9 cellular contexts compared by ENCODE assay signal in genomic region chr12:124513297-124513867, GRCh38. TPM values are rescaled to one million over a fixed set of nuclear protein-coding genes. Genes with fewer than 3 reads are reported as not detected.
DNase-seq lines count a peak whose midpoint lies in the region; ATAC-seq and TF ChIP-seq lines count a peak whose summit lies in the region.
"Had no signal": no experiment of that assay in that cellular context is flagged by ENCODE, and none has a peak within 500 bp of the region (broad histone marks: within the 10 kb centered on the region; RNA-seq: fewer than 3 reads in every experiment).

No MANE protein-coding gene starts in this region.

- BruUV-seq in A673 (replicated peaks; lab: Mats Ljungman, UMichigan) (no TSS peak), PC-9 (replicated peaks; lab: Mats Ljungman, UMichigan) (no TSS peak)

- H3K36me3 ChIP-seq in A673 (ENCODE audit: insufficient read depth, low read length, poor library complexity, severe bottlenecking) (no peaks in the 10 kb centered on the region), PC-9 (ENCODE audit: low read depth) (0 out of 2 replicates have a peak, but pooled peaks cover 5% of the 10 kb centered on the region), neural progenitor cell (no peaks in the 10 kb centered on the region)

- no peak overlapping the region for H3K4me3 ChIP-seq in A673 (ENCODE audit: low read depth, low read length, poor library complexity, severe bottlenecking)
- H3K4me3 ChIP-seq in PC-9, result peak overlapping the region; percentile 39; the same call in 1 of the 2 replicates
- H3K4me3 ChIP-seq in neural progenitor cell, result no peak overlapping the region

- H3K9ac ChIP-seq in neural progenitor cell, result no peak overlapping the region

- intact Hi-C loops in A673 (cut with micrococcal nuclease; ENCODE audit: unreplicated experiment) (no loop called here), PC-9 (cut with micrococcal nuclease; ENCODE audit: unreplicated experiment) (loop anchor here (2.0 to 10.0 kb wide), 5 partner anchors 53 to 539 kb away; partner anchors contain the start of genes CCDC92, NCOR2, UBC and ZNF664)

- H3K9me3 Mint-ChIP-seq in neural progenitor cell, result no peaks in the 10 kb centered on the region

- CTCF ChIA-PET in A673 (lab: Charles Lee), result no interaction called here
- CTCF ChIA-PET in PC-9 (lab: Charles Lee), result interaction anchor here (0.7 kb wide), 1 partner anchor 13 kb away, joined by 3 read pairs; no protein-coding TSS in a partner anchor

- no peak for DNase-seq in A673 (ENCODE audit: low spot score)
- DNase-seq in PC-9, result no peak
- no peak for DNase-seq in epithelial cell of prostate (ENCODE audit: low read depth, low spot score)
- DNase-seq in neural progenitor cell (ENCODE audit: low spot score), result peak; percentile 52
- no peak for DNase-seq in Ammon's horn (ENCODE audit: low spot score)
- DNase-seq: cortex of kidney had no signal

- peaks cover 66% of the 10 kb centered on the region for H3K4me1 Mint-ChIP-seq in neural progenitor cell

- POLR2A ChIA-PET in A673 (lab: Charles Lee; ENCODE audit: low non-redundant PET) (interaction anchor here (0.7 kb wide), 1 partner anchor 357 kb away, joined by 4 read pairs; no protein-coding TSS in a partner anchor), PC-9 (lab: Charles Lee; ENCODE audit: unreplicated experiment) (no interaction called here)

- ATAC-seq in HG02623 (IDR thresholded peaks at IDR 0.05; ENCODE audit: unreplicated experiment), result no peak
- no peak for ATAC-seq in HG02870 (IDR thresholded peaks at IDR 0.05; ENCODE audit: unreplicated experiment)
- ATAC-seq in GM18517 (IDR thresholded peaks at IDR 0.05; ENCODE audit: unreplicated experiment), result no peak

- H2AFZ ChIP-seq in PC-9 (no peak overlapping the region), neural progenitor cell (replicated peaks) (no peak overlapping the region)

- peaks cover 10% of the 10 kb centered on the region for H3K36me3 Mint-ChIP-seq in neural progenitor cell

- H4K20me1 ChIP-seq in PC-9 (ENCODE audit: insufficient read depth), result peaks cover 26% of the 10 kb centered on the region
- H4K20me1 ChIP-seq in neural progenitor cell (ENCODE audit: low read depth), result peaks cover 71% of the 10 kb centered on the region

- peaks cover 61% of the 10 kb centered on the region for H3K4me1 ChIP-seq in A673 (ENCODE audit: insufficient read depth, low read length, poor library complexity, severe bottlenecking)
- peaks cover 78% of the 10 kb centered on the region for H3K4me1 ChIP-seq in PC-9 (replicated peaks; ENCODE audit: insufficient read depth)
- peaks cover 51% of the 10 kb centered on the region for H3K4me1 ChIP-seq in neural progenitor cell

- H3K9me3 ChIP-seq in A673 (ENCODE audit: low read depth, low read length, poor library complexity, severe bottlenecking) (no peaks in the 10 kb centered on the region), PC-9 (ENCODE audit: insufficient read depth, low read depth) (no peaks in the 10 kb centered on the region), neural progenitor cell (ENCODE audit: low read depth) (no peaks in the 10 kb centered on the region)

- peak overlapping the region; percentile 80 for H3K27ac ChIP-seq in A673 (ENCODE audit: low read depth, low read length, poor library complexity, severe bottlenecking)
- H3K27ac ChIP-seq in PC-9, result peak overlapping the region; percentile 77
- peak overlapping the region; percentile 65 for H3K27ac ChIP-seq in epithelial cell of prostate
- peak overlapping the region; percentile 92 for H3K27ac ChIP-seq in neural progenitor cell

- H3K79me2 ChIP-seq in PC-9 (ENCODE audit: low read depth), result peaks cover 88% of the 10 kb centered on the region
- peaks cover 96% of the 10 kb centered on the region for H3K79me2 ChIP-seq in neural progenitor cell (ENCODE audit: low read depth)

- peaks cover 90% of the 10 kb centered on the region for H3F3A ChIP-seq in PC-9 (ENCODE audit: insufficient read depth, low read depth)
- H3F3A ChIP-seq in neural progenitor cell (ENCODE audit: low read depth), result peaks cover 48% of the 10 kb centered on the region

- H3K4me2 ChIP-seq in PC-9 (peak overlapping the region; percentile 78), neural progenitor cell (peak overlapping the region; percentile 29)

- peaks cover 6% of the 10 kb centered on the region for H3K27me3 Mint-ChIP-seq in neural progenitor cell (ENCODE audit: insufficient read depth, low read depth)

- no peaks in the 10 kb centered on the region for H3K27me3 ChIP-seq in A673 (replicated peaks; ENCODE audit: insufficient read depth, low read depth, low read length, poor library complexity)
- H3K27me3 ChIP-seq in PC-9 (ENCODE audit: insufficient read depth, low read depth), result no peaks in the 10 kb centered on the region
- no peaks in the 10 kb centered on the region for H3K27me3 ChIP-seq in neural progenitor cell

- H3K27ac Mint-ChIP-seq in neural progenitor cell, result peak overlapping the region; percentile 69

- H3K9me2 ChIP-seq in PC-9 (ENCODE audit: insufficient read depth), result no peaks in the 10 kb centered on the region

- TF ChIP-seq CTCF in A673 (conservative IDR thresholded peaks at IDR 0.05; ENCODE audit: low read depth, low read length) (no peak), PC-9 (conservative IDR thresholded peaks at IDR 0.05) (no peak), neural progenitor cell (IDR thresholded peaks at IDR 0.05) (no peak)

- H3K4me3 Mint-ChIP-seq in neural progenitor cell, result no peak overlapping the region

RNA-seq across cellular contexts. Expression of gene NCOR2, which starts 54.0 kb away (rescaled TPM):
- total RNA-seq in A673 (2021) (227 and 276 TPM in 2 replicates), PC-9 (2021) (319 and 368 TPM in 2 replicates), neural progenitor cell (ENCODE audit: low replicate concordance) (14.3 and 18.0 TPM in 2 replicates)

Comparison
In these comparisons a context has a peak if more than half of its experiments do, and no peak if none do; other contexts are left out.
1. RNA of gene NCOR2, which starts 54.0 kb away (total RNA-seq): 319 to 368 TPM in PC-9 and 227 to 276 TPM in A673; 14.3 to 18.0 TPM in neural progenitor cell; every median in the first group is over 10 times any median in the second.
2. Peak in every context shown above with its lines, with median percentiles within 50 percentile points of each other: H3K27ac ChIP-seq.